In genomic region chr9:73183917-73184861, GRCh38 we compare ENCODE assay signal across 8 cellular contexts. TPM values are rescaled to one million over a fixed set of nuclear protein-coding genes. Genes with fewer than 3 reads are reported as not detected.
DNase-seq lines count a peak whose midpoint lies in the region; ATAC-seq, FAIRE-seq and TF ChIP-seq lines count a peak whose summit lies in the region.

No MANE protein-coding gene starts in this region.

- TF ChIP-seq CTCF in brain (conservative IDR thresholded peaks at IDR 0.05) = peak; percentile 89

- peaks cover 19 to 40% (median 31%) of the 10 kb centered on the region in 5 experiments for H3K9me3 Mint-ChIP-seq in brain
- peaks cover 4% of the 10 kb centered on the region for H3K9me3 Mint-ChIP-seq in stimulated activated memory B cell treated with anti-CD40 and anti-IgM and Interleukin-4, amounts not matched to agents 10 μg/mL and 1 μg/mL and 100 μg/mL, for 72 hours

- H3K18ac ChIP-seq in mesenchymal stem cell (ENCODE audit: low read depth in 1 of 2, low read length in 2 of 2) = peak overlapping the region in 1 of 2 experiments; percentile 29

- H3K4me3 Mint-ChIP-seq in brain = no peak overlapping the region
- H3K4me3 Mint-ChIP-seq in stimulated activated memory B cell treated with anti-CD40 and anti-IgM and Interleukin-4, amounts not matched to agents 10 μg/mL and 1 μg/mL and 100 μg/mL, for 72 hours = no peak overlapping the region

- WGBS in mesenchymal stem cell = 56% methylated on average over 3 of the region's 3 CpGs

- H2BK15ac ChIP-seq in mesenchymal stem cell (ENCODE audit: low read depth, poor library complexity, severe bottlenecking) = no peak overlapping the region

- H3K36me3 ChIP-seq in mesenchymal stem cell (ENCODE audit: control insufficient read depth in 1 of 2, insufficient read depth in 2 of 2, low read depth in 1 of 2, low read length in 2 of 2) = no peaks in the 10 kb centered on the region

- no peak overlapping the region for H3K4me2 ChIP-seq in mesenchymal stem cell (ENCODE audit: low read length, poor library complexity, severe bottlenecking)

- H4K91ac ChIP-seq in mesenchymal stem cell (ENCODE audit: low read length) = no peak overlapping the region

- DNase-seq in NCI-H2081 treated with DMSO at 0.1 percent for 48 hours (lab: John Stamatoyannopoulos, UW) (peak; percentile 5), mesenchymal stem cell (peak; percentile 56), DMS79 (lab: John Stamatoyannopoulos, UW) (no peak)
- no peak for DNase-seq in effector CD8-positive, alpha-beta T cell (lab: John Stamatoyannopoulos, UW)

- H3K4me1 Mint-ChIP-seq in brain = peaks cover 17% of the 10 kb centered on the region
- H3K4me1 Mint-ChIP-seq in stimulated activated memory B cell treated with anti-CD40 and anti-IgM and Interleukin-4, amounts not matched to agents 10 μg/mL and 1 μg/mL and 100 μg/mL, for 72 hours = no peaks in the 10 kb centered on the region

- ATAC-seq in GM18517 (IDR thresholded peaks at IDR 0.05; ENCODE audit: unreplicated experiment) = peak; percentile 60
- no peak for ATAC-seq in stimulated activated memory B cell treated with anti-CD40 and anti-IgM and Interleukin-4, amounts not matched to agents 10 μg/mL and 1 μg/mL and 100 μg/mL, for 72 hours

- H3K27ac ChIP-seq in mesenchymal stem cell (ENCODE audit: low read length, poor library complexity, severe bottlenecking) = no peak overlapping the region

- H2BK120ac ChIP-seq in mesenchymal stem cell (ENCODE audit: low read depth, low read length) = no peak overlapping the region

- peaks cover 4% of the 10 kb centered on the region for H3K9me3 ChIP-seq in mesenchymal stem cell (ENCODE audit: control insufficient read depth, low read length)

- H3K27ac Mint-ChIP-seq in brain = peak overlapping the region in 1 of 5 experiments; percentile 2
- no peak overlapping the region for H3K27ac Mint-ChIP-seq in stimulated activated memory B cell treated with anti-CD40 and anti-IgM and Interleukin-4, amounts not matched to agents 10 μg/mL and 1 μg/mL and 100 μg/mL, for 72 hours

- H3K4ac ChIP-seq in mesenchymal stem cell (ENCODE audit: low read depth in 1 of 2, low read length in 2 of 2) = peak overlapping the region in 1 of 2 experiments; percentile 35

- H3K27me3 Mint-ChIP-seq in brain = peaks cover 7% of the 10 kb centered on the region
- H3K27me3 Mint-ChIP-seq in stimulated activated memory B cell treated with anti-CD40 and anti-IgM and Interleukin-4, amounts not matched to agents 10 μg/mL and 1 μg/mL and 100 μg/mL, for 72 hours = no peaks in the 10 kb centered on the region

- no peak overlapping the region for H2AK5ac ChIP-seq in mesenchymal stem cell (ENCODE audit: low read length, severe bottlenecking)

- H3K14ac ChIP-seq in mesenchymal stem cell (ENCODE audit: low read length in 2 of 2) = no peak overlapping the region

- H2BK5ac ChIP-seq in mesenchymal stem cell (ENCODE audit: low read depth, low read length, poor library complexity, severe bottlenecking) = no peak overlapping the region

- H3K23ac ChIP-seq in mesenchymal stem cell (ENCODE audit: low read length in 2 of 2) = no peak overlapping the region

- H3K4me1 ChIP-seq in mesenchymal stem cell (ENCODE audit: control insufficient read depth, insufficient read depth, low read depth, low read length) = peaks cover 2% of the 10 kb centered on the region

- H2BK12ac ChIP-seq in mesenchymal stem cell (ENCODE audit: low read length in 2 of 2) = peak overlapping the region in 1 of 2 experiments; percentile 37

- H3K36me3 Mint-ChIP-seq in brain = no peaks in the 10 kb centered on the region
- H3K36me3 Mint-ChIP-seq in stimulated activated memory B cell treated with anti-CD40 and anti-IgM and Interleukin-4, amounts not matched to agents 10 μg/mL and 1 μg/mL and 100 μg/mL, for 72 hours = no peaks in the 10 kb centered on the region

- H3K27me3 ChIP-seq in mesenchymal stem cell (ENCODE audit: control insufficient read depth in 1 of 2, insufficient read depth in 1 of 2, low read length in 2 of 2) = no peaks in the 10 kb centered on the region

- no peak overlapping the region for H2AFZ ChIP-seq in mesenchymal stem cell (ENCODE audit: low read depth, low read length)

- H3K79me1 ChIP-seq in mesenchymal stem cell (replicated peaks; ENCODE audit: low read length, poor library complexity, severe bottlenecking) = no peaks in the 10 kb centered on the region

- peak overlapping the region; percentile 52 for H3K9ac ChIP-seq in mesenchymal stem cell (ENCODE audit: low read length)

- no peak overlapping the region for H3K4me3 ChIP-seq in mesenchymal stem cell (ENCODE audit: insufficient read depth in 1 of 2, low read depth in 1 of 2, low read length in 2 of 2)

- peak overlapping the region; percentile 50 for H4K8ac ChIP-seq in mesenchymal stem cell (ENCODE audit: low read length)

- FAIRE-seq in A204.1 (lab: Jason Lieb, UNC) = peak; percentile 99

RNA-seq across cellular contexts. Expression of gene ANXA1, which starts 32.5 kb away (rescaled TPM):
- polyA plus RNA-seq in brain (ENCODE audit: insufficient read depth, low read depth, low replicate concordance) = 5.1 TPM
- polyA plus RNA-seq in mesenchymal stem cell (2013, experiment 1 of 2) = 429 TPM
- 429 TPM for polyA plus RNA-seq in mesenchymal stem cell (2013, experiment 2 of 2)

Comparison
In these comparisons a context has a peak if more than half of its experiments do, and no peak if none do; other contexts are left out.
1. DNase-seq: peak in NCI-H2081 treated with DMSO at 0.1 percent for 48 hours (single experiment) and mesenchymal stem cell (single experiment); none in effector CD8-positive, alpha-beta T cell (single experiment) and DMS79 (single experiment).